In genomic region chr18:32019251-32019943, GRCh38 we compare ENCODE assay signal across 7 cellular contexts. TPM values are rescaled to one million over a fixed set of nuclear protein-coding genes. Genes with fewer than 3 reads are reported as not detected.
DNase-seq lines count a peak whose midpoint lies in the region; ATAC-seq and TF ChIP-seq lines count a peak whose summit lies in the region.

No MANE protein-coding gene starts in this region.

- WGBS in liver, result under 1% methylated on average over 31 of the region's 31 CpGs

- H3K36me3 ChIP-seq in colonic mucosa (no peaks in the 10 kb centered on the region), liver (ENCODE audit: control insufficient read depth in 4 of 4, insufficient read depth in 3 of 4, low read depth in 1 of 4, low read length in 3 of 4) (no peaks in the 10 kb centered on the region)

- TF ChIP-seq RAD21 in liver (IDR thresholded peaks at IDR 0.05), result peak in 1 of 2 donors; percentile 21

- TF ChIP-seq CTCF in colonic mucosa (IDR thresholded peaks at IDR 0.05), result no peak
- no peak for TF ChIP-seq CTCF in liver (IDR thresholded peaks at IDR 0.05; ENCODE audit: low read depth, low read length, missing input control)

- ATAC-seq in GM18907 (IDR thresholded peaks at IDR 0.05; ENCODE audit: unreplicated experiment), result peak; percentile 22

- H3K4me1 ChIP-seq in colonic mucosa (peaks cover 3% of the 10 kb centered on the region), liver (ENCODE audit: control insufficient read depth in 4 of 4, insufficient read depth in 4 of 4, low read length in 3 of 4) (peaks cover 2 to 32% (median 20%) of the 10 kb centered on the region in 4 donors)

- intact Hi-C loops in colonic mucosa (cut with DNase I), result no loop called here

- peak overlapping the region; percentile 94 for H3K27ac ChIP-seq in colonic mucosa
- peak overlapping the region; percentile 95 for H3K27ac ChIP-seq in liver (ENCODE audit: low read depth in 1 of 2, low read length in 2 of 2)

- H3K9ac ChIP-seq in colonic mucosa (ENCODE audit: low read depth in 2 of 2, low read length in 2 of 2), result peak overlapping the region; percentile 79 to 92
- peak overlapping the region; percentile 95 to 98 for H3K9ac ChIP-seq in liver (ENCODE audit: low read depth in 1 of 2, low read length in 2 of 2)

- DNase-seq in MV-4-11 (lab: John Stamatoyannopoulos, UW) (peak; percentile 33), colonic mucosa (peak; percentile 77), DMS153 (lab: John Stamatoyannopoulos, UW) (no peak)
- peak; percentile 60 for DNase-seq in activated CD4-positive, alpha-beta T cell treated with anti-CD3 and anti-CD28 coated beads for 48 hours
- peak; percentile 35 to 42 for DNase-seq in stimulated activated CD4-positive, alpha-beta T cell treated with anti-CD3 and anti-CD28 coated beads, Interleukin-4, amount 100 ng/mL, for 4 hours

- H3K4me3 ChIP-seq in colonic mucosa, result peak overlapping the region; percentile 61
- peak overlapping the region; percentile 66 to 92 (median 75) for H3K4me3 ChIP-seq in liver (ENCODE audit: low read depth in 1 of 3, low read length in 3 of 3)

- H3K27me3 ChIP-seq in colonic mucosa (no peaks in the 10 kb centered on the region), liver (ENCODE audit: control insufficient read depth in 4 of 4, insufficient read depth in 4 of 4, low read length in 3 of 4) (no peaks in the 10 kb centered on the region)

- H3K9me3 ChIP-seq in colonic mucosa (no peaks in the 10 kb centered on the region), liver (ENCODE audit: control insufficient read depth in 4 of 4, low read length in 3 of 4) (no peaks in the 10 kb centered on the region)

TF ChIP-seq in liver, 16 proteins besides CTCF, POLR2A, EP300 and RAD21:
- TF ChIP-seq TAF1 (conservative IDR thresholded peaks at IDR 0.05), result no peak
- peak; percentile 61 for TF ChIP-seq YY1 (IDR thresholded peaks at IDR 0.05)
- peak; percentile 82 for TF ChIP-seq SP1 (IDR thresholded peaks at IDR 0.05)
- peak; percentile 65 to 72 for TF ChIP-seq HNF4A (conservative IDR thresholded peaks at IDR 0.05)
- peak; percentile 46 for TF ChIP-seq FOXA1 (IDR thresholded peaks at IDR 0.05)
- TF ChIP-seq MAX (IDR thresholded peaks at IDR 0.05), result peak; percentile 64
- TF ChIP-seq ZBTB33 (IDR thresholded peaks at IDR 0.05), result no peak
- no peak for TF ChIP-seq NR2F2 (IDR thresholded peaks at IDR 0.05)
- peak; percentile 72 for TF ChIP-seq FOXA2 (IDR thresholded peaks at IDR 0.05)
- no peak for TF ChIP-seq ATF3 (IDR thresholded peaks at IDR 0.05)
- TF ChIP-seq HNF4G (IDR thresholded peaks at IDR 0.05), result peak; percentile 28
- no peak for TF ChIP-seq GABPA (IDR thresholded peaks at IDR 0.05 in 1 of 2, conservative IDR thresholded peaks at IDR 0.05 in 1 of 2)
- TF ChIP-seq RXRA (IDR thresholded peaks at IDR 0.05), result peak; percentile 71 to 75
- TF ChIP-seq JUND (IDR thresholded peaks at IDR 0.05), result peak in 1 of 2 donors; percentile 48
- peak; percentile 69 for TF ChIP-seq REST (IDR thresholded peaks at IDR 0.05)
- TF ChIP-seq EGR1 (IDR thresholded peaks at IDR 0.05; ENCODE audit: low read depth in 2 of 2), result peak in 1 of 2 donors; percentile 40
TF ChIP-seq in liver: peak in this region for 11.

RNA-seq across cellular contexts. Expression of gene RNF125, which starts 0.8 kb away (rescaled TPM):
- total RNA-seq in colonic mucosa (10 to 100 TPM in 1 of 2 donors, 1 to 10 TPM in 1; 8.4 to 13.9 TPM), liver (1 to 10 TPM; 3.3 to 3.8 TPM)
- 1 to 10 TPM; 1.6 to 5.7 TPM for polyA plus RNA-seq in liver
